In genomic region chr1:57982852-57983251, GRCh38 we compare ENCODE assay signal across 22 cellular contexts.
"Had no signal": no experiment of that assay in that cellular context is flagged by ENCODE, and none has a peak within 500 bp of the region (broad histone marks: within the 10 kb centered on the region; RNA-seq: fewer than 3 reads in every experiment).

No MANE protein-coding gene starts in this region.

- ATAC-seq: left cardiac atrium; left lung; mucosa of descending colon; naive thymus-derived CD4-positive, alpha-beta T cell; natural killer cell treated with Interleukin-12 subunit alpha and Interleukin-12 subunit beta and Interleukin-15 and Interleukin-18, amount 100 ng/mL, for 72 hours; right cardiac atrium; stimulated activated effector memory CD8-positive, alpha-beta T cell treated with anti-CD3 and anti-CD28 coated beads, Interleukin-12 subunit alpha, Interleukin-12 subunit beta, amount 100 ng/mL, for 72 hours; upper lobe of right lung had no signal

- H3K4me3 ChIP-seq: hepatocyte, left lung, lung, mucosa of descending colon, ovary, sigmoid colon, spleen, suprapubic skin, thoracic aorta, tibial artery, upper lobe of right lung had no signal

- H3K4me1 ChIP-seq: left lung, sigmoid colon, suprapubic skin, tibial artery, upper lobe of right lung had no signal

- H3K27me3 ChIP-seq: left lung, ovary, sigmoid colon, spleen, suprapubic skin, tibial artery, upper lobe of right lung had no signal

- H3K36me3 ChIP-seq: left lung, ovary, sigmoid colon, spleen, suprapubic skin, thoracic aorta, tibial artery, upper lobe of right lung had no signal

- H3K4me2 ChIP-seq: hepatocyte had no signal

- H3K9me3 ChIP-seq: mucosa of descending colon, ovary, thoracic aorta, tibial artery, upper lobe of right lung had no signal

- H3K27ac ChIP-seq: hepatocyte, left lung, ovary, sigmoid colon, spleen, suprapubic skin, thoracic aorta, tibial artery, upper lobe of right lung had no signal

- DNase-seq: kidney glomerular epithelial cell; left cardiac atrium; left lung; mesendoderm; mucosa of descending colon; naive thymus-derived CD4-positive, alpha-beta T cell; ovary; right cardiac atrium; sigmoid colon; small intestine; spleen; stimulated activated CD4-positive, alpha-beta T cell treated with anti-CD3 and anti-CD28 coated beads, Interleukin-4, amount 100 ng/mL, for 24 hours; stimulated activated naive CD4-positive, alpha-beta T cell; tibial artery; trophoblast cell; upper lobe of right lung had no signal
